In genomic region chr16:28179354-28179753, GRCh38 we compare ENCODE assay signal across 13 cellular contexts. TPM values are rescaled to one million over a fixed set of nuclear protein-coding genes. Genes with fewer than 3 reads are reported as not detected.
DNase-seq lines count a peak whose midpoint lies in the region; ATAC-seq and TF ChIP-seq lines count a peak whose summit lies in the region.
"Had no signal": no experiment of that assay in that cellular context is flagged by ENCODE, and none has a peak within 500 bp of the region (broad histone marks: within the 10 kb centered on the region; RNA-seq: fewer than 3 reads in every experiment).

No MANE protein-coding gene starts in this region.

- TF ChIP-seq POLR2A in transverse colon (IDR thresholded peaks at IDR 0.05) (no peak), tibial nerve (IDR thresholded peaks at IDR 0.05) (no peak)

- WGBS in transverse colon (ENCODE audit: low coverage in 1 of 2), 2 donors: 90 to 100% methylated on average over 1 of the region's 1 CpG
- 85 to 88% methylated on average over 1 of the region's 1 CpG for WGBS in tibial nerve, 2 donors

- H3K4me3 ChIP-seq in fibroblast of lung (replicated peaks in 1 of 4; ENCODE audit: control extremely low read depth in 1 of 4, insufficient read depth in 1 of 4, low read depth in 3 of 4, low read length in 4 of 4) (no peak overlapping the region), transverse colon (no peak overlapping the region), tibial nerve (no peak overlapping the region)
- H3K4me3 ChIP-seq: ovary had no signal

- no peak overlapping the region for H3K9ac ChIP-seq in fibroblast of lung (ENCODE audit: insufficient read depth, low read length)
- H3K9ac ChIP-seq: SK-N-SH had no signal

- H4K20me1 ChIP-seq in fibroblast of lung (ENCODE audit: control insufficient read depth, extremely low read depth, insufficient read depth, low read length): peaks cover 2% of the 10 kb centered on the region

- no peak overlapping the region for H3K4me3 Mint-ChIP-seq in activated naive CD4-positive, alpha-beta T cell treated with anti-CD3 and anti-CD28 coated beads, Interleukin-2, amount 50 U/mL, for 24 hours
- H3K4me3 Mint-ChIP-seq in WTC11: no peak overlapping the region
- H3K4me3 Mint-ChIP-seq: brain had no signal

- CTCF ChIA-PET in WTC11 (lab: Charles Lee): interaction anchor here (1.0 kb wide), 2 partner anchors 23 to 89 kb away, joined by 3 read pairs; no protein-coding TSS in a partner anchor

- peak overlapping the region; percentile 4 for H3K27ac ChIP-seq in fibroblast of lung (ENCODE audit: insufficient read depth, low read length)
- H3K27ac ChIP-seq in transverse colon: no peak overlapping the region
- no peak overlapping the region for H3K27ac ChIP-seq in tibial nerve
- H3K27ac ChIP-seq: ovary had no signal

- peaks cover 90% of the 10 kb centered on the region for H3K4me1 Mint-ChIP-seq in activated naive CD4-positive, alpha-beta T cell treated with anti-CD3 and anti-CD28 coated beads, Interleukin-2, amount 50 U/mL, for 24 hours
- peaks cover 24% of the 10 kb centered on the region for H3K4me1 Mint-ChIP-seq in WTC11

- in situ Hi-C loops in transverse colon (cut with MboI; ENCODE audit: low pct_ligation_motif_present in 1 of 4, low pct_unique_long_range_greater_than_20kb in 1 of 4, low sequenced_read_pairs in 3 of 4): no loop called here

- ATAC-seq in WTC11: no peak

- H3K9me3 Mint-ChIP-seq in activated naive CD4-positive, alpha-beta T cell treated with anti-CD3 and anti-CD28 coated beads, Interleukin-2, amount 50 U/mL, for 24 hours: no peaks in the 10 kb centered on the region
- H3K9me3 Mint-ChIP-seq in WTC11: no peaks in the 10 kb centered on the region

- H3K27me3 Mint-ChIP-seq in activated naive CD4-positive, alpha-beta T cell treated with anti-CD3 and anti-CD28 coated beads, Interleukin-2, amount 50 U/mL, for 24 hours: no peaks in the 10 kb centered on the region
- H3K27me3 Mint-ChIP-seq in WTC11 (ENCODE audit: low read depth): no peaks in the 10 kb centered on the region
- H3K27me3 Mint-ChIP-seq: brain had no signal

- H3K4me2 ChIP-seq in fibroblast of lung (ENCODE audit: extremely low read depth, insufficient read depth, low read length): no peak overlapping the region
- H3K4me2 ChIP-seq: SK-N-SH had no signal

- H3K27me3 ChIP-seq in fibroblast of lung (ENCODE audit: control insufficient read depth, insufficient read depth, low read length) (no peaks in the 10 kb centered on the region), transverse colon (no peaks in the 10 kb centered on the region), tibial nerve (no peaks in the 10 kb centered on the region)
- H3K27me3 ChIP-seq: ovary had no signal

- no peak overlapping the region for H2AFZ ChIP-seq in fibroblast of lung (ENCODE audit: low read length)

- no peak for DNase-seq in activated naive CD4-positive, alpha-beta T cell treated with anti-CD3 and anti-CD28 coated beads, Interleukin-2, amount 50 U/mL, for 16 hours
- DNase-seq in WTC11 (ENCODE audit: low spot score) (no peak), fibroblast of lung (ENCODE audit: low read depth in 2 of 2) (no peak), transverse colon (no peak), DMS79 (lab: John Stamatoyannopoulos, UW) (no peak), tibial nerve (ENCODE audit: low spot score in 2 of 2) (no peak), NCI-H2029 (lab: John Stamatoyannopoulos, UW) (no peak)
- DNase-seq: effector CD8-positive, alpha-beta T cell; NCI-H446 treated with DMSO at 0.1 percent for 48 hours; ovary; SK-N-SH had no signal

- TF ChIP-seq EP300 in transverse colon (IDR thresholded peaks at IDR 0.05; ENCODE audit: low read depth): no peak
- TF ChIP-seq EP300 in tibial nerve (IDR thresholded peaks at IDR 0.05): no peak

- TF ChIP-seq CTCF in WTC11 (IDR thresholded peaks at IDR 0.05): no peak
- no peak for TF ChIP-seq CTCF in fibroblast of lung (conservative IDR thresholded peaks at IDR 0.05 in 1 of 2, IDR thresholded peaks at IDR 0.05 in 1 of 2; ENCODE audit: low read depth in 1 of 2, low read length in 2 of 2)
- no peak for TF ChIP-seq CTCF in transverse colon (IDR thresholded peaks at IDR 0.05)
- TF ChIP-seq CTCF in tibial nerve (IDR thresholded peaks at IDR 0.05): no peak

- H3K79me2 ChIP-seq in fibroblast of lung (ENCODE audit: control insufficient read depth, insufficient read depth, low read length): peaks cover 84% of the 10 kb centered on the region

- POLR2A ChIA-PET in WTC11 (lab: Charles Lee): interaction anchor here (0.7 kb wide), 1 partner anchor 47 kb away, joined by 3 read pairs; no protein-coding TSS in a partner anchor

- intact Hi-C loops in transverse colon (cut with DNase I; ENCODE audit: low total_unique reads): no loop called here

- H3K9me3 ChIP-seq in fibroblast of lung (ENCODE audit: control insufficient read depth, insufficient read depth, low read depth, low read length) (no peaks in the 10 kb centered on the region), transverse colon (no peaks in the 10 kb centered on the region), tibial nerve (no peaks in the 10 kb centered on the region)
- H3K9me3 ChIP-seq: ovary, SK-N-SH had no signal

- peaks cover 40% of the 10 kb centered on the region for H3K36me3 Mint-ChIP-seq in activated naive CD4-positive, alpha-beta T cell treated with anti-CD3 and anti-CD28 coated beads, Interleukin-2, amount 50 U/mL, for 24 hours
- peaks cover 38% of the 10 kb centered on the region for H3K36me3 Mint-ChIP-seq in WTC11

- H3K4me1 ChIP-seq in fibroblast of lung (ENCODE audit: control insufficient read depth, extremely low read depth, insufficient read depth, low read length) (peaks cover 25% of the 10 kb centered on the region), transverse colon (peaks cover 17 to 48% (median 17%) of the 10 kb centered on the region in 4 donors), tibial nerve (peaks cover 0 to 34% (median 21%) of the 10 kb centered on the region in 4 donors)

- peaks cover 12% of the 10 kb centered on the region for H3K36me3 ChIP-seq in fibroblast of lung (ENCODE audit: control insufficient read depth, insufficient read depth, low read length)
- H3K36me3 ChIP-seq in transverse colon: peaks cover 0 to 5% (median 0%) of the 10 kb centered on the region in 4 donors
- H3K36me3 ChIP-seq in tibial nerve: peaks cover 0 to 23% (median 0%) of the 10 kb centered on the region in 3 donors
- H3K36me3 ChIP-seq: ovary had no signal

- H3K27ac Mint-ChIP-seq in activated naive CD4-positive, alpha-beta T cell treated with anti-CD3 and anti-CD28 coated beads, Interleukin-2, amount 50 U/mL, for 24 hours: peak overlapping the region; percentile 74
- H3K27ac Mint-ChIP-seq in WTC11: peak overlapping the region; percentile 32; the same call in 1 of the 2 replicates

TF ChIP-seq in WTC11, 78 proteins besides CTCF, POLR2A, EP300 and RAD21 (continues in another document):
- TF ChIP-seq ZNF512 (CRISPR knock-in tag; IDR thresholded peaks at IDR 0.05; ENCODE audit: borderline replicate concordance) (no peak), FOXJ3 (CRISPR knock-in tag; IDR thresholded peaks at IDR 0.05; ENCODE audit: borderline replicate concordance) (no peak), ZNF219 (CRISPR knock-in tag; IDR thresholded peaks at IDR 0.05; ENCODE audit: borderline replicate concordance) (no peak), CREB1 (CRISPR knock-in tag; IDR thresholded peaks at IDR 0.05) (no peak), MLX (CRISPR knock-in tag; IDR thresholded peaks at IDR 0.05) (no peak), MAX (CRISPR knock-in tag; IDR thresholded peaks at IDR 0.05) (no peak), ATF6 (CRISPR knock-in tag; IDR thresholded peaks at IDR 0.05) (no peak)

RNA-seq across cellular contexts. Expression of gene XPO6, which starts 32.4 kb away (rescaled TPM):
- total RNA-seq in WTC11 (2021) (125 to 160 TPM (median 133 TPM) in 3 replicates), fibroblast of lung (63.9 and 134 TPM in 2 replicates), transverse colon (100 to 1,000 TPM; 140 to 254 (median 204) TPM), tibial nerve (100 to 1,000 TPM; 105 to 166 (median 141) TPM)
- polyA plus RNA-seq in fibroblast of lung: 162 and 185 TPM in 2 replicates
- polyA plus RNA-seq in fibroblast of lung (2012): 138 and 147 TPM in 2 replicates
- 605 and 618 TPM in 2 replicates for polyA minus RNA-seq in fibroblast of lung (ENCODE audit: low replicate concordance)
